8 cellular contexts compared by ENCODE assay signal in genomic region chr21:45542667-45543370, GRCh38. TPM values are rescaled to one million over a fixed set of nuclear protein-coding genes. Genes with fewer than 3 reads are reported as not detected.
A peak's percentile ranks its signal among the peaks of the same experiment; 100 is the strongest.
DNase-seq lines count a peak whose midpoint lies in the region; ATAC-seq, FAIRE-seq and TF ChIP-seq lines count a peak whose summit lies in the region.

No MANE protein-coding gene starts in this region.

- peaks cover 8% of the 10 kb centered on the region; the same call in 1 of the 2 replicates for H3K4me1 ChIP-seq in SJCRH30
- peaks cover 11 to 25% (median 24%) of the 10 kb centered on the region in 3 donors for H3K4me1 ChIP-seq in esophagus squamous epithelium
- H3K4me1 ChIP-seq in pancreas = no peaks in the 10 kb centered on the region

- no peak for TF ChIP-seq POLR2A in esophagus squamous epithelium (IDR thresholded peaks at IDR 0.05)

- no peak for FAIRE-seq in pancreas (lab: Jason Lieb, UNC)

- no peaks in the 10 kb centered on the region; the same call in 1 of the 2 replicates for H3K36me3 ChIP-seq in GM06990 (ENCODE audit: control insufficient read depth, insufficient read depth, low read length)
- no peaks in the 10 kb centered on the region for H3K36me3 ChIP-seq in SJCRH30
- no peaks in the 10 kb centered on the region for H3K36me3 ChIP-seq in esophagus squamous epithelium
- H3K36me3 ChIP-seq in pancreas = no peaks in the 10 kb centered on the region

- H3K9me3 ChIP-seq in SJCRH30 (replicated peaks) (no peaks in the 10 kb centered on the region), esophagus squamous epithelium (no peaks in the 10 kb centered on the region), pancreas (no peaks in the 10 kb centered on the region)

- no CpG with 5 or more reads among the region's 55 CpGs for WGBS in esophagus squamous epithelium, 2 donors
- WGBS in pancreas, 2 donors = 26 to 33% methylated on average over 43 to 55 of the region's 55 CpGs

- DNase-seq in GM06990 (ENCODE audit: extremely low read depth, insufficient read length) = peak; percentile 27
- peak in 1 of 2 experiments; percentile 7 for DNase-seq in SJCRH30
- DNase-seq in esophagus squamous epithelium (lab: John Stamatoyannopoulos, UW) = no peak
- peak in 4 of 6 donors; percentile 12 to 80 (median 55) for DNase-seq in pancreas
- DNase-seq in COLO668 (lab: John Stamatoyannopoulos, UW; ENCODE audit: unreplicated experiment) = no peak
- no peak for DNase-seq in NCI-H1694 (lab: John Stamatoyannopoulos, UW)
- DNase-seq in NCI-H2029 (lab: John Stamatoyannopoulos, UW) = no peak

- H3K27ac ChIP-seq in SJCRH30 = no peak overlapping the region
- H3K27ac ChIP-seq in esophagus squamous epithelium = peak overlapping the region; percentile 53 to 81 (median 74)
- no peak overlapping the region for H3K27ac ChIP-seq in pancreas

- H3K27me3 ChIP-seq in GM06990 (replicated peaks; ENCODE audit: control insufficient read depth, insufficient read depth, low read length) (no peaks in the 10 kb centered on the region), SJCRH30 (no peaks in the 10 kb centered on the region), esophagus squamous epithelium (no peaks in the 10 kb centered on the region), pancreas (no peaks in the 10 kb centered on the region)

- no peak for TF ChIP-seq CTCF in GM06990 (IDR thresholded peaks at IDR 0.05; ENCODE audit: insufficient read depth, low read length, poor library complexity, severe bottlenecking)
- TF ChIP-seq CTCF in esophagus squamous epithelium (IDR thresholded peaks at IDR 0.05) = peak in 1 of 6 experiments; percentile 7
- no peak for TF ChIP-seq CTCF in pancreas (IDR thresholded peaks at IDR 0.05)

- H3K4me3 ChIP-seq in GM06990 (replicated peaks; ENCODE audit: low read depth, low read length) (peak overlapping the region; percentile 66), SJCRH30 (peak overlapping the region; percentile 80), esophagus squamous epithelium (peak overlapping the region; percentile 50 to 86 (median 68)), pancreas (peak overlapping the region; percentile 42 to 60 (median 55))

- ATAC-seq in pancreas (peak; percentile 3 to 11 (median 6)), HG02642 (IDR thresholded peaks at IDR 0.05; ENCODE audit: poor library complexity, unreplicated experiment) (no peak)

- intact Hi-C loops in esophagus squamous epithelium (cut with DNase I) = no loop called here
- intact Hi-C loops in pancreas (cut with DNase I) = no loop called here

RNA-seq across cellular contexts. Expression of gene SLC19A1, which starts 0.6 kb away (rescaled TPM):
- 27.6 and 27.8 TPM in 2 replicates for total RNA-seq in SJCRH30 (2014; rRNA removed; shearing (Covaris generic))
- 1 to 10 TPM; 1.6 to 4.6 (median 2.9) TPM for total RNA-seq in esophagus squamous epithelium
- total RNA-seq in pancreas = 1 to 10 TPM; 4.4 to 5.9 (median 4.9) TPM
- polyA plus RNA-seq in pancreas = 10 to 100 TPM in 1 of 2 donors, 1 to 10 TPM in 1; 9.8 to 11.2 TPM

Comparison
In these comparisons a context has a peak if more than half of its experiments do, and no peak if none do; other contexts are left out.
1. DNase-seq: peak in GM06990 (single experiment) and pancreas (4 of 6); none in esophagus squamous epithelium (single experiment), COLO668 (single experiment), NCI-H1694 (single experiment) and NCI-H2029 (single experiment).
2. H3K27ac ChIP-seq: peak in esophagus squamous epithelium (4 of 4); none in SJCRH30 (single experiment) and pancreas (0 of 4).
3. Peak in every context shown above with its lines, with median percentiles within 50 percentile points of each other: H3K4me3 ChIP-seq.